ENCODE assay signal across 11 cellular contexts in genomic region chr7:96921231-96921630, GRCh38.
"Had no signal": no experiment of that assay in that cellular context is flagged by ENCODE, and none has a peak within 500 bp of the region (broad histone marks: within the 10 kb centered on the region; RNA-seq: fewer than 3 reads in every experiment).

No MANE protein-coding gene starts in this region.

- H3K27me3 ChIP-seq: pancreas had no signal

- H3K36me3 ChIP-seq: pancreas, stomach had no signal

- ATAC-seq: activated CD4-positive, alpha-beta T cell treated with anti-CD3 and anti-CD28 coated beads for 36 hours; activated CD8-positive, alpha-beta T cell treated with anti-CD3 and anti-CD28 coated beads, Interleukin-2, amount 10 ng/mL, durations not matched to agents 7 days and 5 days; pancreas had no signal

- H3K4me1 Mint-ChIP-seq: activated CD4-positive, alpha-beta T cell treated with anti-CD3 and anti-CD28 coated beads for 36 hours had no signal

- H3K27ac ChIP-seq: pancreas, stomach, VCaP had no signal

- H3K27ac Mint-ChIP-seq: activated CD4-positive, alpha-beta T cell treated with anti-CD3 and anti-CD28 coated beads for 36 hours; activated CD8-positive, alpha-beta T cell treated with anti-CD3 and anti-CD28 coated beads, Interleukin-2, amount 10 ng/mL, durations not matched to agents 7 days and 5 days had no signal

- H3K9me3 ChIP-seq: pancreas, stomach had no signal

- DNase-seq: activated CD4-positive, alpha-beta T cell treated with anti-CD3 and anti-CD28 coated beads for 36 hours; activated CD8-positive, alpha-beta memory T cell treated with anti-CD3 and anti-CD28 coated beads, Interleukin-2, amount 50 U/mL, for 48 hours; activated CD8-positive, alpha-beta T cell treated with anti-CD3 and anti-CD28 coated beads, Interleukin-2, amount 10 ng/mL, durations not matched to agents 7 days and 5 days; activated naive CD4-positive, alpha-beta T cell; aorta; pancreas; retina; stimulated activated CD4-positive, alpha-beta T cell treated with anti-CD3 and anti-CD28 coated beads, Interleukin-15, amount 100 ng/mL, for 24 hours; stimulated activated CD4-positive, alpha-beta T cell treated with anti-CD3 and anti-CD28 coated beads, Interleukin-4, amount 100 ng/mL, for 24 hours; stomach had no signal

- H3K4me1 ChIP-seq: pancreas, stomach had no signal

- H3K4me3 Mint-ChIP-seq: activated CD4-positive, alpha-beta T cell treated with anti-CD3 and anti-CD28 coated beads for 36 hours; activated CD8-positive, alpha-beta T cell treated with anti-CD3 and anti-CD28 coated beads, Interleukin-2, amount 10 ng/mL, durations not matched to agents 7 days and 5 days had no signal

- H3K4me3 ChIP-seq: pancreas, stomach had no signal
